In genomic region chr17:50920041-50920410, GRCh38 we compare ENCODE assay signal across 8 cellular contexts. TPM values are rescaled to one million over a fixed set of nuclear protein-coding genes. Genes with fewer than 3 reads are reported as not detected.
DNase-seq lines count a peak whose midpoint lies in the region; ATAC-seq and TF ChIP-seq lines count a peak whose summit lies in the region.

No MANE protein-coding gene starts in this region.

- H3K4me3 Mint-ChIP-seq in activated CD4-positive, alpha-beta T cell treated with anti-CD3 and anti-CD28 coated beads for 36 hours: no peak overlapping the region
- H3K4me3 Mint-ChIP-seq in activated T-helper 1 cell treated with anti-CD3 and anti-CD28 coated beads, Interleukin-12 subunit alpha, Interleukin-12 subunit beta, Interleukin-2, Interleukin-4 antibody, amounts not matched to agents 30 ng/mL and 10 ng/mL and 1 ng/mL, durations not matched to agents 14 hours and 24 hours and 36 hours: no peak overlapping the region
- H3K4me3 Mint-ChIP-seq in immature natural killer cell (peak overlapping the region in 1 of 5 donors; percentile 81), WTC11 (no peak overlapping the region)

- intact Hi-C loops in activated CD4-positive, alpha-beta T cell treated with anti-CD3 and anti-CD28 coated beads for 36 hours (cut with DNase I, micrococcal nuclease): no loop called here
- intact Hi-C loops in activated T-helper 1 cell treated with anti-CD3 and anti-CD28 coated beads, Interleukin-12 subunit alpha, Interleukin-12 subunit beta, Interleukin-2, Interleukin-4 antibody, amounts not matched to agents 30 ng/mL and 10 ng/mL and 1 ng/mL, durations not matched to agents 14 hours and 24 hours and 36 hours (cut with micrococcal nuclease): no loop called here

- CTCF ChIA-PET in activated CD4-positive, alpha-beta T cell treated with anti-CD3 and anti-CD28 coated beads for 36 hours (lab: Charles Lee): interaction anchor here (0.7 kb wide), 1 partner anchor 1441 kb away, joined by 3 read pairs; no protein-coding TSS in a partner anchor
- CTCF ChIA-PET in WTC11 (lab: Charles Lee): no interaction called here

- H3K9ac ChIP-seq in stomach smooth muscle (ENCODE audit: low read length in 2 of 2): peak overlapping the region; percentile 55 to 69

- H3K4me1 Mint-ChIP-seq in activated CD4-positive, alpha-beta T cell treated with anti-CD3 and anti-CD28 coated beads for 36 hours: peaks cover 33% of the 10 kb centered on the region
- H3K4me1 Mint-ChIP-seq in activated T-helper 1 cell treated with anti-CD3 and anti-CD28 coated beads, Interleukin-12 subunit alpha, Interleukin-12 subunit beta, Interleukin-2, Interleukin-4 antibody, amounts not matched to agents 30 ng/mL and 10 ng/mL and 1 ng/mL, durations not matched to agents 14 hours and 24 hours and 36 hours (ENCODE audit: low read depth): peaks cover 27% of the 10 kb centered on the region
- H3K4me1 Mint-ChIP-seq in immature natural killer cell (peaks cover 8 to 13% of the 10 kb centered on the region in 2 donors), WTC11 (peaks cover 57% of the 10 kb centered on the region)

- TF ChIP-seq CTCF in WTC11 (IDR thresholded peaks at IDR 0.05): no peak

- no peaks in the 10 kb centered on the region for H3K27me3 Mint-ChIP-seq in activated CD4-positive, alpha-beta T cell treated with anti-CD3 and anti-CD28 coated beads for 36 hours
- H3K27me3 Mint-ChIP-seq in activated T-helper 1 cell treated with anti-CD3 and anti-CD28 coated beads, Interleukin-12 subunit alpha, Interleukin-12 subunit beta, Interleukin-2, Interleukin-4 antibody, amounts not matched to agents 30 ng/mL and 10 ng/mL and 1 ng/mL, durations not matched to agents 14 hours and 24 hours and 36 hours (ENCODE audit: insufficient read depth): peaks cover 8% of the 10 kb centered on the region
- H3K27me3 Mint-ChIP-seq in immature natural killer cell (ENCODE audit: low read depth in 3 of 3) (peaks cover 3 to 4% (median 3%) of the 10 kb centered on the region in 3 donors), WTC11 (ENCODE audit: low read depth) (no peaks in the 10 kb centered on the region; the same call in 1 of the 2 replicates)

- peak overlapping the region; percentile 96 for H3K27ac ChIP-seq in stomach smooth muscle (ENCODE audit: low read length)

- DNase-seq in activated CD4-positive, alpha-beta T cell treated with anti-CD3 and anti-CD28 coated beads for 36 hours: no peak
- no peak for DNase-seq in activated CD4-positive, alpha-beta T cell treated with anti-CD3 and anti-CD28 coated beads, Interleukin-2, amount 50 U/mL, for 4 hours
- no peak for DNase-seq in activated T-helper 1 cell treated with anti-CD3 and anti-CD28 coated beads, Interleukin-12 subunit alpha, Interleukin-12 subunit beta, Interleukin-2, Interleukin-4 antibody, amounts not matched to agents 30 ng/mL and 10 ng/mL and 1 ng/mL, durations not matched to agents 14 hours and 24 hours and 36 hours (ENCODE audit: low spot score)
- DNase-seq in immature natural killer cell: no peak
- no peak for DNase-seq in dedifferentiated amniotic fluid mesenchymal stem cell (ENCODE audit: extremely low spot score)
- DNase-seq in WTC11 (ENCODE audit: low spot score): no peak

- H3K4me1 ChIP-seq in stomach smooth muscle (ENCODE audit: control insufficient read depth, insufficient read depth, low read length): peaks cover 59% of the 10 kb centered on the region

- no peak for ATAC-seq in activated CD4-positive, alpha-beta T cell treated with anti-CD3 and anti-CD28 coated beads for 36 hours
- ATAC-seq in GM21737 (IDR thresholded peaks at IDR 0.05; ENCODE audit: unreplicated experiment) (no peak), WTC11 (no peak)

- no peaks in the 10 kb centered on the region for H3K9me3 ChIP-seq in stomach smooth muscle (ENCODE audit: control insufficient read depth in 2 of 2, low read length in 2 of 2)

- POLR2A ChIA-PET in activated CD4-positive, alpha-beta T cell treated with anti-CD3 and anti-CD28 coated beads for 36 hours (lab: Charles Lee): interaction anchor here (0.5 to 3.1 kb wide), 4 partner anchors 8 to 177 kb away, joined by 3 to 16 read pairs (median 3); partner anchors contain the start of gene TOB1
- POLR2A ChIA-PET in WTC11 (lab: Charles Lee): interaction anchor here (0.8 kb wide), 1 partner anchor 54 kb away, joined by 3 read pairs; the partner anchor contains the start of gene TOB1

- no peaks in the 10 kb centered on the region for H3K36me3 Mint-ChIP-seq in activated CD4-positive, alpha-beta T cell treated with anti-CD3 and anti-CD28 coated beads for 36 hours (ENCODE audit: low read depth)
- H3K36me3 Mint-ChIP-seq in activated T-helper 1 cell treated with anti-CD3 and anti-CD28 coated beads, Interleukin-12 subunit alpha, Interleukin-12 subunit beta, Interleukin-2, Interleukin-4 antibody, amounts not matched to agents 30 ng/mL and 10 ng/mL and 1 ng/mL, durations not matched to agents 14 hours and 24 hours and 36 hours (ENCODE audit: low read depth): peaks cover 2% of the 10 kb centered on the region
- H3K36me3 Mint-ChIP-seq in immature natural killer cell (no peaks in the 10 kb centered on the region), WTC11 (no peaks in the 10 kb centered on the region)

- peak overlapping the region; percentile 85 for H3K27ac Mint-ChIP-seq in activated CD4-positive, alpha-beta T cell treated with anti-CD3 and anti-CD28 coated beads for 36 hours
- peak overlapping the region; percentile 98 for H3K27ac Mint-ChIP-seq in activated T-helper 1 cell treated with anti-CD3 and anti-CD28 coated beads, Interleukin-12 subunit alpha, Interleukin-12 subunit beta, Interleukin-2, Interleukin-4 antibody, amounts not matched to agents 30 ng/mL and 10 ng/mL and 1 ng/mL, durations not matched to agents 14 hours and 24 hours and 36 hours
- H3K27ac Mint-ChIP-seq in immature natural killer cell (peak overlapping the region; percentile 43 to 96 (median 87)), WTC11 (no peak overlapping the region)

- no peaks in the 10 kb centered on the region for H3K9me3 Mint-ChIP-seq in activated CD4-positive, alpha-beta T cell treated with anti-CD3 and anti-CD28 coated beads for 36 hours (ENCODE audit: low read depth)
- no peaks in the 10 kb centered on the region for H3K9me3 Mint-ChIP-seq in activated T-helper 1 cell treated with anti-CD3 and anti-CD28 coated beads, Interleukin-12 subunit alpha, Interleukin-12 subunit beta, Interleukin-2, Interleukin-4 antibody, amounts not matched to agents 30 ng/mL and 10 ng/mL and 1 ng/mL, durations not matched to agents 14 hours and 24 hours and 36 hours
- H3K9me3 Mint-ChIP-seq in immature natural killer cell (no peaks in the 10 kb centered on the region), WTC11 (no peaks in the 10 kb centered on the region)

- no peaks in the 10 kb centered on the region for H3K36me3 ChIP-seq in stomach smooth muscle (ENCODE audit: control insufficient read depth in 2 of 2, insufficient read depth in 2 of 2, low read length in 2 of 2)

- peak overlapping the region in 1 of 2 donors; percentile 44 for H3K4me3 ChIP-seq in stomach smooth muscle (ENCODE audit: low read length in 2 of 2)

- no peaks in the 10 kb centered on the region for H3K27me3 ChIP-seq in stomach smooth muscle (ENCODE audit: control insufficient read depth in 1 of 2, insufficient read depth in 2 of 2, low read length in 2 of 2)

TF ChIP-seq in WTC11, 78 proteins besides CTCF, POLR2A, EP300 and RAD21 (continues in another document):
- TF ChIP-seq EMX1 (CRISPR knock-in tag; IDR thresholded peaks at IDR 0.05): no peak
- TF ChIP-seq ZNF232 (CRISPR knock-in tag; IDR thresholded peaks at IDR 0.05): no peak
- TF ChIP-seq FOXJ3 (CRISPR knock-in tag; IDR thresholded peaks at IDR 0.05; ENCODE audit: borderline replicate concordance): no peak
- no peak for TF ChIP-seq CDX4 (CRISPR knock-in tag; IDR thresholded peaks at IDR 0.05; ENCODE audit: borderline replicate concordance)
- TF ChIP-seq ERG (CRISPR knock-in tag; IDR thresholded peaks at IDR 0.05): no peak

RNA-seq across cellular contexts. Expression of gene TOB1, which starts 53.9 kb away (rescaled TPM):
- 10 to 100 TPM; 31.3 to 43.0 TPM for total RNA-seq in activated CD4-positive, alpha-beta T cell treated with anti-CD3 and anti-CD28 coated beads for 36 hours
- total RNA-seq in activated T-helper 1 cell treated with anti-CD3 and anti-CD28 coated beads, Interleukin-12 subunit alpha, Interleukin-12 subunit beta, Interleukin-2, Interleukin-4 antibody, amounts not matched to agents 30 ng/mL and 10 ng/mL and 1 ng/mL, durations not matched to agents 14 hours and 24 hours and 36 hours: 29.6 and 35.5 TPM in 2 replicates
- 10 to 100 TPM in 2 of 3 donors, 1 to 10 TPM in 1; 8.9 to 23.7 (median 10.3) TPM for polyA plus RNA-seq in immature natural killer cell
- 33.5 to 37.9 TPM (median 36.0 TPM) in 3 replicates for total RNA-seq in WTC11 (2021)
